9 cellular contexts compared by ENCODE assay signal in genomic region chr1:8874230-8875201, GRCh38. TPM values are rescaled to one million over a fixed set of nuclear protein-coding genes. Genes with fewer than 3 reads are reported as not detected.
A peak's percentile ranks its signal among the peaks of the same experiment; 100 is the strongest.
DNase-seq lines count a peak whose midpoint lies in the region; ATAC-seq and TF ChIP-seq lines count a peak whose summit lies in the region.
"Had no signal": no experiment of that assay in that cellular context is flagged by ENCODE, and none has a peak within 500 bp of the region (broad histone marks: within the 10 kb centered on the region; RNA-seq: fewer than 3 reads in every experiment).

No MANE protein-coding gene starts in this region.

- H3K9ac ChIP-seq in endodermal cell (ENCODE audit: extremely low read depth, low read length, poor library complexity, severe bottlenecking) (peak overlapping the region; percentile 95), rectal smooth muscle tissue (ENCODE audit: low read length) (no peak overlapping the region)

- H3K27me3 ChIP-seq in GM06990 (replicated peaks; ENCODE audit: control insufficient read depth, insufficient read depth, low read length) (no peaks in the 10 kb centered on the region), Peyer's patch (no peaks in the 10 kb centered on the region), endodermal cell (ENCODE audit: control insufficient read depth, insufficient read depth, low read length, poor library complexity, severe bottlenecking) (no peaks in the 10 kb centered on the region), rectal smooth muscle tissue (ENCODE audit: control insufficient read depth, insufficient read depth, low read length) (no peaks in the 10 kb centered on the region)

- peak overlapping the region; percentile 86 for H3K27ac Mint-ChIP-seq in endodermal cell

- TF ChIP-seq CTCF in GM06990 (IDR thresholded peaks at IDR 0.05; ENCODE audit: insufficient read depth, low read length, poor library complexity, severe bottlenecking), result no peak
- TF ChIP-seq CTCF in Peyer's patch (IDR thresholded peaks at IDR 0.05), result no peak
- TF ChIP-seq CTCF in endodermal cell (conservative IDR thresholded peaks at IDR 0.05), result no peak

- H3K4me1 ChIP-seq in Peyer's patch, result peaks cover 9 to 73% (median 21%) of the 10 kb centered on the region in 4 donors
- H3K4me1 ChIP-seq in endodermal cell (ENCODE audit: control insufficient read depth, insufficient read depth, low read length), result peaks cover 37% of the 10 kb centered on the region
- peaks cover 13% of the 10 kb centered on the region for H3K4me1 ChIP-seq in rectal smooth muscle tissue (ENCODE audit: control insufficient read depth, insufficient read depth, low read length)

- DNase-seq in GM06990 (ENCODE audit: extremely low read depth, insufficient read length) (no peak), Peyer's patch (no peak), endodermal cell (no peak), UCSD-AML1 (lab: John Stamatoyannopoulos, UW; ENCODE audit: unreplicated experiment) (no peak), NCI-H1436 treated with DMSO at 0.1 percent for 48 hours (lab: John Stamatoyannopoulos, UW) (no peak)
- DNase-seq: effector CD8-positive, alpha-beta T cell had no signal

- H3K9me3 ChIP-seq in Peyer's patch (no peaks in the 10 kb centered on the region), endodermal cell (ENCODE audit: control insufficient read depth, low read length) (no peaks in the 10 kb centered on the region)

- H3K27me3 Mint-ChIP-seq in endodermal cell (ENCODE audit: insufficient read depth), result no peaks in the 10 kb centered on the region

- peak overlapping the region; percentile 99 for H3K4me3 ChIP-seq in GM06990 (replicated peaks; ENCODE audit: low read depth, low read length)
- H3K4me3 ChIP-seq in Peyer's patch, result no peak overlapping the region
- peak overlapping the region; percentile 95 for H3K4me3 ChIP-seq in endodermal cell (ENCODE audit: low read length)
- no peak overlapping the region for H3K4me3 ChIP-seq in rectal smooth muscle tissue (ENCODE audit: low read length)

- 88 to 92% methylated on average over 11 to 14 of the region's 15 CpGs for WGBS in endodermal cell (ENCODE audit: insufficient coverage in 1 of 2, insufficient read length in 1 of 2), 2 experiments

- H3K36me3 ChIP-seq in GM06990 (ENCODE audit: control insufficient read depth, insufficient read depth, low read length), result peaks cover 43% of the 10 kb centered on the region
- peaks cover 0 to 58% (median 0%) of the 10 kb centered on the region in 3 donors for H3K36me3 ChIP-seq in Peyer's patch
- peaks cover 78% of the 10 kb centered on the region for H3K36me3 ChIP-seq in endodermal cell (ENCODE audit: control insufficient read depth, insufficient read depth, low read length)
- H3K36me3 ChIP-seq in rectal smooth muscle tissue (ENCODE audit: control insufficient read depth, insufficient read depth, low read length), result peaks cover 33% of the 10 kb centered on the region

- H3K4me1 Mint-ChIP-seq in endodermal cell, result peaks cover 57% of the 10 kb centered on the region

- peak overlapping the region in 3 of 4 donors; percentile 27 to 74 (median 65) for H3K27ac ChIP-seq in Peyer's patch
- peak overlapping the region; percentile 40 for H3K27ac ChIP-seq in endodermal cell (ENCODE audit: low read depth, low read length)
- peak overlapping the region; percentile 74 for H3K27ac ChIP-seq in rectal smooth muscle tissue (ENCODE audit: low read depth, low read length)

- TF ChIP-seq POLR2A in Peyer's patch (IDR thresholded peaks at IDR 0.05) (no peak), GM18505 (IDR thresholded peaks at IDR 0.05; ENCODE audit: borderline replicate concordance, extremely low read depth, insufficient read depth, insufficient read length) (no peak)

- no peak for ATAC-seq in GM21360 (IDR thresholded peaks at IDR 0.05; ENCODE audit: unreplicated experiment)
- no peak for ATAC-seq in GM18505 (IDR thresholded peaks at IDR 0.05; ENCODE audit: unreplicated experiment)

- peak overlapping the region; percentile 95 for H3K4me3 Mint-ChIP-seq in endodermal cell

- H3K36me3 Mint-ChIP-seq in endodermal cell (ENCODE audit: low read depth), result peaks cover 79% of the 10 kb centered on the region

- H3K9me3 Mint-ChIP-seq in endodermal cell, result no peaks in the 10 kb centered on the region

RNA-seq across cellular contexts. Expression of gene ENO1, which starts 4.0 kb away (rescaled TPM):
- total RNA-seq in Peyer's patch, result 100 to 1,000 TPM; 355 to 547 (median 484) TPM
- 1,000 to 10,000 TPM; 1,263 to 1,351 TPM for total RNA-seq in endodermal cell
- 1,848 TPM for polyA plus RNA-seq in endodermal cell (2013, experiment 1 of 2)
- polyA plus RNA-seq in endodermal cell (2013, experiment 2 of 2), result 1,827 TPM

RNA-seq across cellular contexts. Expression of gene RERE, which starts 57.1 kb away (rescaled TPM):
- total RNA-seq in Peyer's patch (100 to 1,000 TPM in 3 of 4 donors, 10 to 100 TPM in 1; 98.5 to 528 (median 110) TPM), endodermal cell (100 to 1,000 TPM; 159 to 179 TPM)
- 120 TPM for polyA plus RNA-seq in endodermal cell (2013, experiment 1 of 2)
- 97.7 TPM for polyA plus RNA-seq in endodermal cell (2013, experiment 2 of 2)

Comparison
In these comparisons a context has a peak if more than half of its experiments do, and no peak if none do; other contexts are left out.
1. H3K4me3 ChIP-seq: peak in GM06990 (single experiment) and endodermal cell (single experiment); none in Peyer's patch (0 of 4) and rectal smooth muscle tissue (single experiment).
2. Peak in every context shown above with its lines, with median percentiles within 50 percentile points of each other: H3K27ac ChIP-seq.